ENCODE assay signal across 18 cellular contexts in genomic region chr7:116339564-116339963, GRCh38.
DNase-seq lines count a peak whose midpoint lies in the region; ATAC-seq, FAIRE-seq and TF ChIP-seq lines count a peak whose summit lies in the region.
"Had no signal": no experiment of that assay in that cellular context is flagged by ENCODE, and none has a peak within 500 bp of the region (broad histone marks: within the 10 kb centered on the region; RNA-seq: fewer than 3 reads in every experiment).

No MANE protein-coding gene starts in this region.

- intact Hi-C loops in right cardiac atrium (cut with DNase I), result no loop called here
- intact Hi-C loops in posterior vena cava (cut with DNase I), result no loop called here

- FAIRE-seq in small intestine (lab: Jason Lieb, UNC), result no peak

- peak overlapping the region; percentile 45 for H3K27ac ChIP-seq in VCaP
- no peak overlapping the region for H3K27ac ChIP-seq in right cardiac atrium (ENCODE audit: low read length)
- no peak overlapping the region for H3K27ac ChIP-seq in small intestine (ENCODE audit: low read depth in 1 of 2, low read length in 1 of 2)
- H3K27ac ChIP-seq: Peyer's patch had no signal

- H3K9me3 ChIP-seq in right cardiac atrium (ENCODE audit: control insufficient read depth, low read length), result no peaks in the 10 kb centered on the region
- H3K9me3 ChIP-seq in small intestine (ENCODE audit: control insufficient read depth, low read depth), result no peaks in the 10 kb centered on the region
- H3K9me3 ChIP-seq: Peyer's patch had no signal

- H3K27me3 ChIP-seq in right cardiac atrium (ENCODE audit: control insufficient read depth, insufficient read depth) (no peaks in the 10 kb centered on the region), small intestine (ENCODE audit: control insufficient read depth in 2 of 2, insufficient read depth in 2 of 2, low read length in 2 of 2) (no peaks in the 10 kb centered on the region)
- H3K27me3 ChIP-seq: Peyer's patch had no signal

- no peaks in the 10 kb centered on the region for H3K27me3 Mint-ChIP-seq in HFFc6 (ENCODE audit: insufficient read depth)
- H3K27me3 Mint-ChIP-seq: stimulated activated memory B cell treated with anti-CD40 and anti-IgM and Interleukin-4, amounts not matched to agents 10 μg/mL and 1 μg/mL and 100 μg/mL, for 72 hours had no signal

- H3K9me3 Mint-ChIP-seq in HFFc6, result no peaks in the 10 kb centered on the region
- H3K9me3 Mint-ChIP-seq: activated CD8-positive, alpha-beta T cell treated with anti-CD3 and anti-CD28 coated beads for 36 hours; stimulated activated memory B cell treated with anti-CD40 and anti-IgM and Interleukin-4, amounts not matched to agents 10 μg/mL and 1 μg/mL and 100 μg/mL, for 72 hours had no signal

- peak; percentile 86 to 94 for ATAC-seq in right cardiac atrium
- ATAC-seq: activated CD8-positive, alpha-beta T cell treated with anti-CD3 and anti-CD28 coated beads for 36 hours; stimulated activated memory B cell treated with anti-CD40 and anti-IgM and Interleukin-4, amounts not matched to agents 10 μg/mL and 1 μg/mL and 100 μg/mL, for 72 hours had no signal

- H3K4me3 ChIP-seq in right cardiac atrium (ENCODE audit: low read length) (no peak overlapping the region), small intestine (ENCODE audit: low read depth in 1 of 2, low read length in 2 of 2) (no peak overlapping the region)
- H3K4me3 ChIP-seq: Peyer's patch had no signal

- TF ChIP-seq CTCF in HFFc6 (IDR thresholded peaks at IDR 0.05) (no peak), VCaP (conservative IDR thresholded peaks at IDR 0.05) (no peak)

- H3K4me1 Mint-ChIP-seq in HFFc6 (ENCODE audit: low read depth), result peaks cover 54% of the 10 kb centered on the region

- H3K36me3 Mint-ChIP-seq in HFFc6 (ENCODE audit: low read depth), result peaks cover 6% of the 10 kb centered on the region; the same call in 1 of the 2 replicates
- H3K36me3 Mint-ChIP-seq: stimulated activated memory B cell treated with anti-CD40 and anti-IgM and Interleukin-4, amounts not matched to agents 10 μg/mL and 1 μg/mL and 100 μg/mL, for 72 hours had no signal

- no peaks in the 10 kb centered on the region for H3K36me3 ChIP-seq in small intestine (ENCODE audit: control insufficient read depth in 2 of 2, insufficient read depth in 2 of 2, low read length in 2 of 2)
- H3K36me3 ChIP-seq: Peyer's patch had no signal

- H3K27ac Mint-ChIP-seq in HFFc6, result peak overlapping the region; percentile 29
- H3K27ac Mint-ChIP-seq: activated CD8-positive, alpha-beta T cell treated with anti-CD3 and anti-CD28 coated beads for 36 hours; stimulated activated memory B cell treated with anti-CD40 and anti-IgM and Interleukin-4, amounts not matched to agents 10 μg/mL and 1 μg/mL and 100 μg/mL, for 72 hours had no signal

- 25% methylated on average over 3 of the region's 3 CpGs for WGBS in right cardiac atrium
- WGBS in small intestine, 3 donors, result 8 to 41% (median 18%) methylated on average over 3 of the region's 3 CpGs

- H3K4me1 ChIP-seq in right cardiac atrium (ENCODE audit: control insufficient read depth, insufficient read depth, low read length) (no peaks in the 10 kb centered on the region), small intestine (ENCODE audit: control insufficient read depth in 2 of 2, insufficient read depth in 1 of 2, low read depth in 1 of 2, low read length in 1 of 2) (no peaks in the 10 kb centered on the region)

- peak; percentile 9 for DNase-seq in HFFc6
- DNase-seq in right cardiac atrium, result no peak
- peak; percentile 65 for DNase-seq in small intestine
- DNase-seq in posterior vena cava (ENCODE audit: low spot score), result no peak
- no peak for DNase-seq in amniotic stem cell (lab: John Stamatoyannopoulos, UW)
- DNase-seq in NCI-H748 (lab: John Stamatoyannopoulos, UW; ENCODE audit: unreplicated experiment), result no peak
- no peak for DNase-seq in DMS79 treated with DMSO at 0.1 percent for 48 hours (lab: John Stamatoyannopoulos, UW)
- DNase-seq: activated CD8-positive, alpha-beta T cell treated with anti-CD3 and anti-CD28 coated beads for 36 hours; activated effector memory CD4-positive, alpha-beta T cell treated with anti-CD3 and anti-CD28 coated beads, Interleukin-2, amount 50 U/mL, for 16 hours; caudate nucleus; erythroblast; NCI-H1105 treated with DMSO at 0.1 percent for 48 hours; NCI-H446; Peyer's patch; stimulated activated CD4-positive, alpha-beta T cell treated with anti-CD3 and anti-CD28 coated beads, Interleukin-2, amount 100 ng/mL, for 48 hours; T-helper 9 cell had no signal

- no peak overlapping the region for H3K4me3 Mint-ChIP-seq in HFFc6
- H3K4me3 Mint-ChIP-seq: activated CD8-positive, alpha-beta T cell treated with anti-CD3 and anti-CD28 coated beads for 36 hours; stimulated activated memory B cell treated with anti-CD40 and anti-IgM and Interleukin-4, amounts not matched to agents 10 μg/mL and 1 μg/mL and 100 μg/mL, for 72 hours had no signal

Comparison
In these comparisons a context has a peak if more than half of its experiments do, and no peak if none do; other contexts are left out.
1. DNase-seq: peak in HFFc6 (single experiment) and small intestine (single experiment); none in right cardiac atrium (0 of 3), posterior vena cava (single experiment), amniotic stem cell (single experiment), NCI-H748 (single experiment) and DMS79 treated with DMSO at 0.1 percent for 48 hours (single experiment).